Comparison of ENCODE assay signal across 1 cellular context in genomic region chr13:30371649-30372265, GRCh38.
A peak's percentile ranks its signal among the peaks of the same experiment; 100 is the strongest.
TF ChIP-seq lines count a peak whose summit lies in the region.

No MANE protein-coding gene starts in this region.

TF ChIP-seq in SK-N-SH, 30 proteins besides CTCF, POLR2A, EP300 and RAD21 (continued from another document):
- TF ChIP-seq MAX (IDR thresholded peaks at IDR 0.05; ENCODE audit: low read depth) (no peak), PBX3 (IDR thresholded peaks at IDR 0.05) (peak; percentile 50), POLR2AphosphoS5 (IDR thresholded peaks at IDR 0.05; ENCODE audit: low read depth, low read length) (no peak), USF2 (IDR thresholded peaks at IDR 0.05; ENCODE audit: borderline replicate concordance, low read depth, low read length) (no peak), FOXJ3 (CRISPR knock-in tag; IDR thresholded peaks at IDR 0.05) (no peak)
